ENCODE assay signal across 8 cellular contexts in the genomic region with DNA sequence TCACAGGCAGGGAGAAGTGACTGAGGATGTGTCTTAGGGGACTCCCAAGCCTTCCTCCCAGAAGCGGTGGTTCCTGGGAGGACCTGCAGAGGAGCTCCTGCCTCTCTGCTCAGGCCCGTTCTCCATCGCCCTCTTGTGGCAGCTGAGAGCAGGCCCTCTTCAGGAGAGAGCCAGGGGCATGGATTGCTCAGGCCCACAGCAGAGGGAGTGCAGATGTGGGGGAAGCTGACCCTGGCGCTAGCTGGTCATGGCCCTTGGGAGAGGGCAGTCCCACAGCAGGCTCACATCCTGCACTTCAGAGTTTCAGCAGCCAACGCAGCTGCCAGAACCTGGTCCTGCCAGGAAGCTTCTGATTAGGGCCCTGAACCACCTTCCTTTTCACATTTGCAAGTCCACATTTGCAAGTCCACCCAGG.
DNase-seq lines count a peak whose midpoint lies in the region; ATAC-seq and TF ChIP-seq lines count a peak whose summit lies in the region.

No MANE protein-coding gene starts in this region.

- intact Hi-C loops in CD8-positive, alpha-beta T cell (cut with DNase I, micrococcal nuclease), result loop anchor here (1.0 to 10.0 kb wide), 4 partner anchors 153 to 1577 kb away; a partner anchor contains a TSS
- intact Hi-C loops in activated T-helper 2 cell treated with anti-CD3 and anti-CD28 coated beads, Interferon-gamma antibody, Interleukin-2, Interleukin-4, amounts not matched to agents 10 μg/mL and 5 μg/mL and 100 μg/mL, durations not matched to agents 14 hours and 24 hours and 36 hours (cut with micrococcal nuclease), result loop anchor here (2.0 to 5.0 kb wide), 2 partner anchors 189 to 466 kb away; a partner anchor contains a TSS

- peak overlapping the region; percentile 93 for H3K27ac Mint-ChIP-seq in CD8-positive, alpha-beta T cell
- H3K27ac Mint-ChIP-seq in activated T-helper 2 cell treated with anti-CD3 and anti-CD28 coated beads, Interferon-gamma antibody, Interleukin-2, Interleukin-4, amounts not matched to agents 10 μg/mL and 5 μg/mL and 100 μg/mL, durations not matched to agents 14 hours and 24 hours and 36 hours, result peak overlapping the region; percentile 4

- peak overlapping the region; percentile 2 for H3K27ac ChIP-seq in CD8-positive, alpha-beta T cell (ENCODE audit: low read depth, low read length)

- H3K36me3 Mint-ChIP-seq in CD8-positive, alpha-beta T cell, result peaks cover 24% of the 10 kb centered on the region
- peaks cover 21% of the 10 kb centered on the region for H3K36me3 Mint-ChIP-seq in activated T-helper 2 cell treated with anti-CD3 and anti-CD28 coated beads, Interferon-gamma antibody, Interleukin-2, Interleukin-4, amounts not matched to agents 10 μg/mL and 5 μg/mL and 100 μg/mL, durations not matched to agents 14 hours and 24 hours and 36 hours (ENCODE audit: low read depth)

- H3K27me3 ChIP-seq in CD8-positive, alpha-beta T cell (ENCODE audit: insufficient read depth, low read length), result no peaks in the 10 kb centered on the region

- no peaks in the 10 kb centered on the region for H3K27me3 Mint-ChIP-seq in CD8-positive, alpha-beta T cell (ENCODE audit: low read depth)
- H3K27me3 Mint-ChIP-seq in activated T-helper 2 cell treated with anti-CD3 and anti-CD28 coated beads, Interferon-gamma antibody, Interleukin-2, Interleukin-4, amounts not matched to agents 10 μg/mL and 5 μg/mL and 100 μg/mL, durations not matched to agents 14 hours and 24 hours and 36 hours (ENCODE audit: low read depth), result no peaks in the 10 kb centered on the region

- peak; percentile 50 to 82 (median 78) for DNase-seq in CD8-positive, alpha-beta T cell
- DNase-seq in HUDEP-2 (lab: John Stamatoyannopoulos, UW; ENCODE audit: unreplicated experiment in 76 of 76) (peak in 71 of 76 experiments; percentile 4 to 84 (median 54)), SIG-M5 (lab: John Stamatoyannopoulos, UW) (peak; percentile 42), germinal center (ENCODE audit: low spot score) (peak; percentile 66), putamen (ENCODE audit: low spot score) (peak; percentile 14), DMS79 (lab: John Stamatoyannopoulos, UW) (no peak)
- peak; percentile 67 for DNase-seq in activated T-helper 2 cell treated with anti-CD3 and anti-CD28 coated beads, Interferon-gamma antibody, Interleukin-2, Interleukin-4, amounts not matched to agents 10 μg/mL and 5 μg/mL and 100 μg/mL, durations not matched to agents 14 hours and 24 hours and 36 hours (ENCODE audit: low spot score)

- H3K4me3 ChIP-seq in CD8-positive, alpha-beta T cell (ENCODE audit: low read depth, low read length), result peak overlapping the region; percentile 35

- peaks cover 88% of the 10 kb centered on the region for H3K4me1 Mint-ChIP-seq in CD8-positive, alpha-beta T cell (ENCODE audit: low read depth)
- H3K4me1 Mint-ChIP-seq in activated T-helper 2 cell treated with anti-CD3 and anti-CD28 coated beads, Interferon-gamma antibody, Interleukin-2, Interleukin-4, amounts not matched to agents 10 μg/mL and 5 μg/mL and 100 μg/mL, durations not matched to agents 14 hours and 24 hours and 36 hours (ENCODE audit: low read depth), result peaks cover 48% of the 10 kb centered on the region

- no peaks in the 10 kb centered on the region for H3K9me3 ChIP-seq in CD8-positive, alpha-beta T cell (ENCODE audit: low read length)

- H3K4me3 Mint-ChIP-seq in CD8-positive, alpha-beta T cell, result peak overlapping the region; percentile 75
- no peak overlapping the region for H3K4me3 Mint-ChIP-seq in activated T-helper 2 cell treated with anti-CD3 and anti-CD28 coated beads, Interferon-gamma antibody, Interleukin-2, Interleukin-4, amounts not matched to agents 10 μg/mL and 5 μg/mL and 100 μg/mL, durations not matched to agents 14 hours and 24 hours and 36 hours (ENCODE audit: low read depth)

- H3K4me1 ChIP-seq in CD8-positive, alpha-beta T cell (ENCODE audit: insufficient read depth, low read length), result peaks cover 67% of the 10 kb centered on the region

- no peaks in the 10 kb centered on the region for H3K9me3 Mint-ChIP-seq in CD8-positive, alpha-beta T cell
- no peaks in the 10 kb centered on the region for H3K9me3 Mint-ChIP-seq in activated T-helper 2 cell treated with anti-CD3 and anti-CD28 coated beads, Interferon-gamma antibody, Interleukin-2, Interleukin-4, amounts not matched to agents 10 μg/mL and 5 μg/mL and 100 μg/mL, durations not matched to agents 14 hours and 24 hours and 36 hours

- POLR2A ChIA-PET in CD8-positive, alpha-beta T cell (lab: Charles Lee), result interaction anchor here (0.8 to 4.0 kb wide), 3 partner anchors 145 to 260 kb away, joined by 3 to 24 read pairs (median 3); no protein-coding TSS in a partner anchor

- CTCF ChIA-PET in CD8-positive, alpha-beta T cell (lab: Charles Lee), result interaction anchor here (0.7 to 11.3 kb wide), 27 partner anchors 8 to 265 kb away, joined by 3 to 338 read pairs (median 8); no protein-coding TSS in a partner anchor

- peak; percentile 65 for ATAC-seq in CD8-positive, alpha-beta T cell
- peak; percentile 38 for ATAC-seq in GM19463 (IDR thresholded peaks at IDR 0.05; ENCODE audit: unreplicated experiment)

- no peaks in the 10 kb centered on the region for H3K36me3 ChIP-seq in CD8-positive, alpha-beta T cell (ENCODE audit: insufficient read depth, low read length)

- TF ChIP-seq CTCF in CD8-positive, alpha-beta T cell (IDR thresholded peaks at IDR 0.05), result peak; percentile 65
